8 cellular contexts compared by ENCODE assay signal in genomic region chr4:6942238-6942800, GRCh38. TPM values are rescaled to one million over a fixed set of nuclear protein-coding genes. Genes with fewer than 3 reads are reported as not detected.
A peak's percentile ranks its signal among the peaks of the same experiment; 100 is the strongest.
DNase-seq lines count a peak whose midpoint lies in the region; ATAC-seq and TF ChIP-seq lines count a peak whose summit lies in the region.

No MANE protein-coding gene starts in this region.

- no peak for TF ChIP-seq CTCF in fibroblast of pulmonary artery (IDR thresholded peaks at IDR 0.05; ENCODE audit: low read length, missing control alignments)

- peak overlapping the region; percentile 30 for H3K4me3 ChIP-seq in fibroblast of pulmonary artery (replicated peaks; ENCODE audit: low read depth, low read length)

- intact Hi-C loops in posterior vena cava (cut with DNase I), result no loop called here

- peak; percentile 69 for ATAC-seq in GM21786 (IDR thresholded peaks at IDR 0.05; ENCODE audit: unreplicated experiment)

- DNase-seq in GF-D8 (lab: John Stamatoyannopoulos, UW) (peak; percentile 79), Kasumi-1 (lab: John Stamatoyannopoulos, UW) (peak; percentile 73 to 80), fibroblast of pulmonary artery (ENCODE audit: low read depth) (peak; percentile 97), posterior vena cava (ENCODE audit: low spot score) (peak; percentile 59), COLO668 (lab: John Stamatoyannopoulos, UW; ENCODE audit: unreplicated experiment) (no peak), NCI-H748 (lab: John Stamatoyannopoulos, UW; ENCODE audit: unreplicated experiment) (no peak)
- DNase-seq in activated CD8-positive, alpha-beta memory T cell treated with anti-CD3 and anti-CD28 coated beads, Interleukin-2, amount 50 U/mL, for 4 hours, result peak; percentile 33

RNA-seq across cellular contexts. Expression of gene TBC1D14, which starts 32.7 kb away (rescaled TPM):
- 10 to 100 TPM; 30.5 to 42.6 TPM for total RNA-seq in posterior vena cava

Comparison
In these comparisons a context has a peak if more than half of its experiments do, and no peak if none do; other contexts are left out.
1. DNase-seq: peak in GF-D8 (single experiment), Kasumi-1 (2 of 2), activated CD8-positive, alpha-beta memory T cell treated with anti-CD3 and anti-CD28 coated beads, Interleukin-2, amount 50 U/mL, for 4 hours (single experiment), fibroblast of pulmonary artery (single experiment) and posterior vena cava (single experiment); none in COLO668 (single experiment) and NCI-H748 (single experiment).